Comparison of ENCODE assay signal across 1 cellular context in the genomic region with DNA sequence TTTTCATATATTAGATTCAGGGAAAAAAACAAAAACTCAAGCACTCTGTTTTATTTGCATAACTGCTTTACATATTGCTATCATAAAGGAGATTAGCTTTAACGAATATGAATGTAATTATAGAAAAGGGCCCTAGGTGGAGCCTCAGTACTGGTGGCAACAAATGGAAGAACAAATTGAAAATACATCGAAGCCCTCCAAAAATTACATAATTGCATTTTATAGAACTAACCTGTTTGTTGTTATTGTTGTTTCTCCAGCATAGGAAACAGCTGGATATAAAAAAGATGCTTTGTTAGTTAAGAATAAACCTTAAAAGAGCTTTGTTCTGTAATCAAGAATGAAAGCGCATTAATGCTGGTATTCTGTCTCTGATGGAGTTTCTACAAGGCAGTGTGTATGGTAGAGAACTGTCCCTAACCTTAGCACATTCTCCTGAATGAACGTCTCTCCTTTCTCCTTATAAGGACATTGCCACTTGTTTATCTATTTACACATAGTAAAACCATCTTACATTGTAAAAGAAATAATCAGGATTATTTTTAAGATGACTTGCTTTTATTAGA.
TF ChIP-seq lines count a peak whose summit lies in the region.

No MANE protein-coding gene starts in this region.

TF ChIP-seq in endothelial cell of umbilical vein, 7 proteins besides CTCF, POLR2A, EP300 and RAD21:
- TF ChIP-seq FOS (IDR thresholded peaks at IDR 0.05; ENCODE audit: borderline replicate concordance, insufficient read depth, low read length) = no peak
- no peak for TF ChIP-seq EZH2 (IDR thresholded peaks at IDR 0.05; ENCODE audit: borderline replicate concordance, low read depth, low read length, severe bottlenecking)
- no peak for TF ChIP-seq MAX (IDR thresholded peaks at IDR 0.05; ENCODE audit: insufficient read depth, insufficient read length)
- TF ChIP-seq POLR2AphosphoS5 (IDR thresholded peaks at IDR 0.05; ENCODE audit: insufficient read depth, low read depth, low read length) = no peak
- no peak for TF ChIP-seq MYC (IDR thresholded peaks at IDR 0.05; ENCODE audit: low read depth, low read length)
- TF ChIP-seq JUN (IDR thresholded peaks at IDR 0.05; ENCODE audit: borderline replicate concordance, insufficient read depth, insufficient read length, low read depth) = no peak
- TF ChIP-seq GATA2 (IDR thresholded peaks at IDR 0.05; ENCODE audit: insufficient read depth, insufficient read length, low read depth, low read length) = no peak
